ENCODE assay signal across 1 cellular context in the genomic region with DNA sequence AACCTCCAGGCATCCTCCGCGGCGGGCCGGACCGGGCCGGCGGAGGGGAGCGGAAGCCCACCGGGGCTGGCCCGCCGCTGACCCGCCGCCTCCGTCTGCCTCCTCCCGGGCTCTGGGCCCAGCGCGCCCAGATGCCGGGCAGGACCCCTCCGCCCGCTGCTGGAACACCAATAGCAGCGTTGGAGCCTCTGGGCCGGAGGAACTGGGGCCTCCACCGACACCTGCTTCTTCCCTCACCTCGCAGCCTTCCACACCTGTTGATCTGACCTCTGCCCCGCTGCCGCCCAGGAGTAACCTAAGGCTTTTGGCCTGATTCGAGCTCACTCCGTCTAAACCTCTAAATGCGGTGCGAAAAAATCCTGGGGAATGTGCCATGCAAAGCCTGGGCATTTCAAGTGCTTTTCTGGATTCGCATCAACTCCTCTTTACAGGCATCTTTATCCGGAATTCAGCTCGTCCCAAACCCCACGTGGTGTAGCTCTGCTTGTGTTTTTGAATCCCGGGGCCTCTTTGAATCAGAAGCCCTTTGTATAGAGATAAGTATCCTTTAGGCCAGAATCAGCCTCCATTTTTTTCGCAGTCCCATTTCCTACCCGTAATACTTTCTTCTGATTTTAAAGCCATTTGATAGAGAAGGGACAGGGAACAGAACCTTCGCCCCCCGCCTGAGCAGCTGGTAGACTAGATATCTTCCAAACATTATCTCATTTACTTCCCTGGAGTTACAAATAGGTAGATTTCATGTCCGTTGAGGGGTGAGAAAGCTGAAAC.
TF ChIP-seq lines count a peak whose summit lies in the region.

No MANE protein-coding gene starts in this region.

TF ChIP-seq in HepG2, 621 proteins besides CTCF, POLR2A, EP300 and RAD21 (continued from another document and continues in another):
- TF ChIP-seq, protein P1, sequence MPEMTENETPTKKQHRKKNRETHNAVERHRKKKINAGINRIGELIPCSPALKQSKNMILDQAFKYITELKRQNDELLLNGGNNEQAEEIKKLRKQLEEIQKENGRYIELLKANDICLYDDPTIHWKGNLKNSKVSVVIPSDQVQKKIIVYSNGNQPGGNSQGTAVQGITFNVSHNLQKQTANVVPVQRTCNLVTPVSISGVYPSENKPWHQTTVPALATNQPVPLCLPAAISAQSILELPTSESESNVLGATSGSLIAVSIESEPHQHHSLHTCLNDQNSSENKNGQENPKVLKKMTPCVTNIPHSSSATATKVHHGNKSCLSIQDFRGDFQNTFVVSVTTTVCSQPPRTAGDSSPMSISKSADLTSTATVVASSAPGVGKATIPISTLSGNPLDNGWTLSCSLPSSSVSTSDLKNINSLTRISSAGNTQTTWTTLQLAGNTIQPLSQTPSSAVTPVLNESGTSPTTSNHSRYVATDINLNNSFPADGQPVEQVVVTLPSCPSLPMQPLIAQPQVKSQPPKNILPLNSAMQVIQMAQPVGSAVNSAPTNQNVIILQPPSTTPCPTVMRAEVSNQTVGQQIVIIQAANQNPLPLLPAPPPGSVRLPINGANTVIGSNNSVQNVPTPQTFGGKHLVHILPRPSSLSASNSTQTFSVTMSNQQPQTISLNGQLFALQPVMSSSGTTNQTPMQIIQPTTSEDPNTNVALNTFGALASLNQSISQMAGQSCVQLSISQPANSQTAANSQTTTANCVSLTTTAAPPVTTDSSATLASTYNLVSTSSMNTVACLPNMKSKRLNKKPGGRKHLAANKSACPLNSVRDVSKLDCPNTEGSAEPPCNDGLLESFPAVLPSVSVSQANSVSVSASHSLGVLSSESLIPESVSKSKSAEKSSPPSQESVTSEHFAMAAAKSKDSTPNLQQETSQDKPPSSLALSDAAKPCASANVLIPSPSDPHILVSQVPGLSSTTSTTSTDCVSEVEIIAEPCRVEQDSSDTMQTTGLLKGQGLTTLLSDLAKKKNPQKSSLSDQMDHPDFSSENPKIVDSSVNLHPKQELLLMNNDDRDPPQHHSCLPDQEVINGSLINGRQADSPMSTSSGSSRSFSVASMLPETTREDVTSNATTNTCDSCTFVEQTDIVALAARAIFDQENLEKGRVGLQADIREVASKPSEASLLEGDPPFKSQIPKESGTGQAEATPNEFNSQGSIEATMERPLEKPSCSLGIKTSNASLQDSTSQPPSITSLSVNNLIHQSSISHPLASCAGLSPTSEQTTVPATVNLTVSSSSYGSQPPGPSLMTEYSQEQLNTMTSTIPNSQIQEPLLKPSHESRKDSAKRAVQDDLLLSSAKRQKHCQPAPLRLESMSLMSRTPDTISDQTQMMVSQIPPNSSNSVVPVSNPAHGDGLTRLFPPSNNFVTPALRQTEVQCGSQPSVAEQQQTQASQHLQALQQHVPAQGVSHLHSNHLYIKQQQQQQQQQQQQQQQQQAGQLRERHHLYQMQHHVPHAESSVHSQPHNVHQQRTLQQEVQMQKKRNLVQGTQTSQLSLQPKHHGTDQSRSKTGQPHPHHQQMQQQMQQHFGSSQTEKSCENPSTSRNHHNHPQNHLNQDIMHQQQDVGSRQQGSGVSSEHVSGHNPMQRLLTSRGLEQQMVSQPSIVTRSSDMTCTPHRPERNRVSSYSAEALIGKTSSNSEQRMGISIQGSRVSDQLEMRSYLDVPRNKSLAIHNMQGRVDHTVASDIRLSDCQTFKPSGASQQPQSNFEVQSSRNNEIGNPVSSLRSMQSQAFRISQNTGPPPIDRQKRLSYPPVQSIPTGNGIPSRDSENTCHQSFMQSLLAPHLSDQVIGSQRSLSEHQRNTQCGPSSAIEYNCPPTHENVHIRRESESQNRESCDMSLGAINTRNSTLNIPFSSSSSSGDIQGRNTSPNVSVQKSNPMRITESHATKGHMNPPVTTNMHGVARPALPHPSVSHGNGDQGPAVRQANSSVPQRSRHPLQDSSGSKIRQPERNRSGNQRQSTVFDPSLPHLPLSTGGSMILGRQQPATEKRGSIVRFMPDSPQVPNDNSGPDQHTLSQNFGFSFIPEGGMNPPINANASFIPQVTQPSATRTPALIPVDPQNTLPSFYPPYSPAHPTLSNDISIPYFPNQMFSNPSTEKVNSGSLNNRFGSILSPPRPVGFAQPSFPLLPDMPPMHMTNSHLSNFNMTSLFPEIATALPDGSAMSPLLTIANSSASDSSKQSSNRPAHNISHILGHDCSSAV (CRISPR knock-in tag; IDR thresholded peaks at IDR 0.05; ENCODE audit: borderline replicate concordance): no peak
- no peak for TF ChIP-seq ZNF644 (CRISPR knock-in tag; IDR thresholded peaks at IDR 0.05; ENCODE audit: low read depth)
- no peak; the same call in 1 of the 2 replicates for TF ChIP-seq ZNF614 (CRISPR knock-in tag; IDR thresholded peaks at IDR 0.05; ENCODE audit: borderline replicate concordance)
- TF ChIP-seq NAIF1 (CRISPR knock-in tag; IDR thresholded peaks at IDR 0.05; ENCODE audit: borderline replicate concordance): no peak
- TF ChIP-seq, protein P2, sequence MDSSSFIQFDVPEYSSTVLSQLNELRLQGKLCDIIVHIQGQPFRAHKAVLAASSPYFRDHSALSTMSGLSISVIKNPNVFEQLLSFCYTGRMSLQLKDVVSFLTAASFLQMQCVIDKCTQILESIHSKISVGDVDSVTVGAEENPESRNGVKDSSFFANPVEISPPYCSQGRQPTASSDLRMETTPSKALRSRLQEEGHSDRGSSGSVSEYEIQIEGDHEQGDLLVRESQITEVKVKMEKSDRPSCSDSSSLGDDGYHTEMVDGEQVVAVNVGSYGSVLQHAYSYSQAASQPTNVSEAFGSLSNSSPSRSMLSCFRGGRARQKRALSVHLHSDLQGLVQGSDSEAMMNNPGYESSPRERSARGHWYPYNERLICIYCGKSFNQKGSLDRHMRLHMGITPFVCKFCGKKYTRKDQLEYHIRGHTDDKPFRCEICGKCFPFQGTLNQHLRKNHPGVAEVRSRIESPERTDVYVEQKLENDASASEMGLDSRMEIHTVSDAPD (CRISPR knock-in tag; IDR thresholded peaks at IDR 0.05): no peak
- no peak for TF ChIP-seq DMAP1 (CRISPR knock-in tag; IDR thresholded peaks at IDR 0.05)
- TF ChIP-seq AGO2 (optimal IDR thresholded peaks at IDR 0.05; ENCODE audit: low read depth, low read length): no peak
- TF ChIP-seq HNRNPL (IDR thresholded peaks at IDR 0.05; ENCODE audit: low read depth, low read length): no peak
- TF ChIP-seq TARDBP (CRISPR knock-in tag; IDR thresholded peaks at IDR 0.05): no peak
- TF ChIP-seq ATM (IDR thresholded peaks at IDR 0.05; ENCODE audit: borderline replicate concordance): no peak
- TF ChIP-seq ZNF607 (CRISPR knock-in tag; IDR thresholded peaks at IDR 0.05; ENCODE audit: borderline replicate concordance): no peak
- TF ChIP-seq NFE2 (CRISPR knock-in tag; IDR thresholded peaks at IDR 0.05): no peak
- TF ChIP-seq ZNF773 (CRISPR knock-in tag; IDR thresholded peaks at IDR 0.05; ENCODE audit: borderline replicate concordance): 0 out of 2 replicates have a peak, but pooled peaks have one; percentile 54
- TF ChIP-seq TOPORS (CRISPR knock-in tag; IDR thresholded peaks at IDR 0.05): no peak
- TF ChIP-seq, protein P3, sequence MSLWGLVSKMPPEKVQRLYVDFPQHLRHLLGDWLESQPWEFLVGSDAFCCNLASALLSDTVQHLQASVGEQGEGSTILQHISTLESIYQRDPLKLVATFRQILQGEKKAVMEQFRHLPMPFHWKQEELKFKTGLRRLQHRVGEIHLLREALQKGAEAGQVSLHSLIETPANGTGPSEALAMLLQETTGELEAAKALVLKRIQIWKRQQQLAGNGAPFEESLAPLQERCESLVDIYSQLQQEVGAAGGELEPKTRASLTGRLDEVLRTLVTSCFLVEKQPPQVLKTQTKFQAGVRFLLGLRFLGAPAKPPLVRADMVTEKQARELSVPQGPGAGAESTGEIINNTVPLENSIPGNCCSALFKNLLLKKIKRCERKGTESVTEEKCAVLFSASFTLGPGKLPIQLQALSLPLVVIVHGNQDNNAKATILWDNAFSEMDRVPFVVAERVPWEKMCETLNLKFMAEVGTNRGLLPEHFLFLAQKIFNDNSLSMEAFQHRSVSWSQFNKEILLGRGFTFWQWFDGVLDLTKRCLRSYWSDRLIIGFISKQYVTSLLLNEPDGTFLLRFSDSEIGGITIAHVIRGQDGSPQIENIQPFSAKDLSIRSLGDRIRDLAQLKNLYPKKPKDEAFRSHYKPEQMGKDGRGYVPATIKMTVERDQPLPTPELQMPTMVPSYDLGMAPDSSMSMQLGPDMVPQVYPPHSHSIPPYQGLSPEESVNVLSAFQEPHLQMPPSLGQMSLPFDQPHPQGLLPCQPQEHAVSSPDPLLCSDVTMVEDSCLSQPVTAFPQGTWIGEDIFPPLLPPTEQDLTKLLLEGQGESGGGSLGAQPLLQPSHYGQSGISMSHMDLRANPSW (CRISPR knock-in tag; IDR thresholded peaks at IDR 0.05; ENCODE audit: borderline replicate concordance): no peak
- TF ChIP-seq, protein P4, sequence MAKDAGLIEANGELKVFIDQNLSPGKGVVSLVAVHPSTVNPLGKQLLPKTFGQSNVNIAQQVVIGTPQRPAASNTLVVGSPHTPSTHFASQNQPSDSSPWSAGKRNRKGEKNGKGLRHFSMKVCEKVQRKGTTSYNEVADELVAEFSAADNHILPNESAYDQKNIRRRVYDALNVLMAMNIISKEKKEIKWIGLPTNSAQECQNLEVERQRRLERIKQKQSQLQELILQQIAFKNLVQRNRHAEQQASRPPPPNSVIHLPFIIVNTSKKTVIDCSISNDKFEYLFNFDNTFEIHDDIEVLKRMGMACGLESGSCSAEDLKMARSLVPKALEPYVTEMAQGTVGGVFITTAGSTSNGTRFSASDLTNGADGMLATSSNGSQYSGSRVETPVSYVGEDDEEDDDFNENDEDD (CRISPR knock-in tag; IDR thresholded peaks at IDR 0.05; ENCODE audit: borderline replicate concordance): no peak
- TF ChIP-seq, protein P5, sequence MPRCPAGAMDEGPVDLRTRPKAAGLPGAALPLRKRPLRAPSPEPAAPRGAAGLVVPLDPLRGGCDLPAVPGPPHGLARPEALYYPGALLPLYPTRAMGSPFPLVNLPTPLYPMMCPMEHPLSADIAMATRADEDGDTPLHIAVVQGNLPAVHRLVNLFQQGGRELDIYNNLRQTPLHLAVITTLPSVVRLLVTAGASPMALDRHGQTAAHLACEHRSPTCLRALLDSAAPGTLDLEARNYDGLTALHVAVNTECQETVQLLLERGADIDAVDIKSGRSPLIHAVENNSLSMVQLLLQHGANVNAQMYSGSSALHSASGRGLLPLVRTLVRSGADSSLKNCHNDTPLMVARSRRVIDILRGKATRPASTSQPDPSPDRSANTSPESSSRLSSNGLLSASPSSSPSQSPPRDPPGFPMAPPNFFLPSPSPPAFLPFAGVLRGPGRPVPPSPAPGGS (CRISPR knock-in tag; IDR thresholded peaks at IDR 0.05): no peak; the same call in 1 of the 2 replicates
- TF ChIP-seq, protein P6, sequence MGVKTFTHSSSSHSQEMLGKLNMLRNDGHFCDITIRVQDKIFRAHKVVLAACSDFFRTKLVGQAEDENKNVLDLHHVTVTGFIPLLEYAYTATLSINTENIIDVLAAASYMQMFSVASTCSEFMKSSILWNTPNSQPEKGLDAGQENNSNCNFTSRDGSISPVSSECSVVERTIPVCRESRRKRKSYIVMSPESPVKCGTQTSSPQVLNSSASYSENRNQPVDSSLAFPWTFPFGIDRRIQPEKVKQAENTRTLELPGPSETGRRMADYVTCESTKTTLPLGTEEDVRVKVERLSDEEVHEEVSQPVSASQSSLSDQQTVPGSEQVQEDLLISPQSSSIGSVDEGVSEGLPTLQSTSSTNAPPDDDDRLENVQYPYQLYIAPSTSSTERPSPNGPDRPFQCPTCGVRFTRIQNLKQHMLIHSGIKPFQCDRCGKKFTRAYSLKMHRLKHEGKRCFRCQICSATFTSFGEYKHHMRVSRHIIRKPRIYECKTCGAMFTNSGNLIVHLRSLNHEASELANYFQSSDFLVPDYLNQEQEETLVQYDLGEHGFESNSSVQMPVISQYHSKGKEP (CRISPR knock-in tag; IDR thresholded peaks at IDR 0.05): no peak
- TF ChIP-seq, protein P7, sequence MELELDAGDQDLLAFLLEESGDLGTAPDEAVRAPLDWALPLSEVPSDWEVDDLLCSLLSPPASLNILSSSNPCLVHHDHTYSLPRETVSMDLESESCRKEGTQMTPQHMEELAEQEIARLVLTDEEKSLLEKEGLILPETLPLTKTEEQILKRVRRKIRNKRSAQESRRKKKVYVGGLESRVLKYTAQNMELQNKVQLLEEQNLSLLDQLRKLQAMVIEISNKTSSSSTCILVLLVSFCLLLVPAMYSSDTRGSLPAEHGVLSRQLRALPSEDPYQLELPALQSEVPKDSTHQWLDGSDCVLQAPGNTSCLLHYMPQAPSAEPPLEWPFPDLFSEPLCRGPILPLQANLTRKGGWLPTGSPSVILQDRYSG (CRISPR knock-in tag; IDR thresholded peaks at IDR 0.05): peak; percentile 16; the same call in 1 of the 2 replicates
- TF ChIP-seq, protein P8, sequence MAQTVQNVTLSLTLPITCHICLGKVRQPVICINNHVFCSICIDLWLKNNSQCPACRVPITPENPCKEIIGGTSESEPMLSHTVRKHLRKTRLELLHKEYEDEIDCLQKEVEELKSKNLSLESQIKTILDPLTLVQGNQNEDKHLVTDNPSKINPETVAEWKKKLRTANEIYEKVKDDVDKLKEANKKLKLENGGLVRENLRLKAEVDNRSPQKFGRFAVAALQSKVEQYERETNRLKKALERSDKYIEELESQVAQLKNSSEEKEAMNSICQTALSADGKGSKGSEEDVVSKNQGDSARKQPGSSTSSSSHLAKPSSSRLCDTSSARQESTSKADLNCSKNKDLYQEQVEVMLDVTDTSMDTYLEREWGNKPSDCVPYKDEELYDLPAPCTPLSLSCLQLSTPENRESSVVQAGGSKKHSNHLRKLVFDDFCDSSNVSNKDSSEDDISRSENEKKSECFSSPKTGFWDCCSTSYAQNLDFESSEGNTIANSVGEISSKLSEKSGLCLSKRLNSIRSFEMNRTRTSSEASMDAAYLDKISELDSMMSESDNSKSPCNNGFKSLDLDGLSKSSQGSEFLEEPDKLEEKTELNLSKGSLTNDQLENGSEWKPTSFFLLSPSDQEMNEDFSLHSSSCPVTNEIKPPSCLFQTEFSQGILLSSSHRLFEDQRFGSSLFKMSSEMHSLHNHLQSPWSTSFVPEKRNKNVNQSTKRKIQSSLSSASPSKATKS (CRISPR knock-in tag; IDR thresholded peaks at IDR 0.05): no peak
- no peak for TF ChIP-seq DPF2 (CRISPR knock-in tag; IDR thresholded peaks at IDR 0.05; ENCODE audit: borderline replicate concordance, low read depth)
- peak; percentile 11 for TF ChIP-seq YY1 (IDR thresholded peaks at IDR 0.05; ENCODE audit: insufficient read depth, insufficient replicate concordance, low read depth, low read length)
- no peak for TF ChIP-seq RARG (CRISPR knock-in tag; IDR thresholded peaks at IDR 0.05; ENCODE audit: low read depth)
- TF ChIP-seq ZSCAN29 (CRISPR knock-in tag; conservative IDR thresholded peaks at IDR 0.05): no peak
- TF ChIP-seq, protein P9, sequence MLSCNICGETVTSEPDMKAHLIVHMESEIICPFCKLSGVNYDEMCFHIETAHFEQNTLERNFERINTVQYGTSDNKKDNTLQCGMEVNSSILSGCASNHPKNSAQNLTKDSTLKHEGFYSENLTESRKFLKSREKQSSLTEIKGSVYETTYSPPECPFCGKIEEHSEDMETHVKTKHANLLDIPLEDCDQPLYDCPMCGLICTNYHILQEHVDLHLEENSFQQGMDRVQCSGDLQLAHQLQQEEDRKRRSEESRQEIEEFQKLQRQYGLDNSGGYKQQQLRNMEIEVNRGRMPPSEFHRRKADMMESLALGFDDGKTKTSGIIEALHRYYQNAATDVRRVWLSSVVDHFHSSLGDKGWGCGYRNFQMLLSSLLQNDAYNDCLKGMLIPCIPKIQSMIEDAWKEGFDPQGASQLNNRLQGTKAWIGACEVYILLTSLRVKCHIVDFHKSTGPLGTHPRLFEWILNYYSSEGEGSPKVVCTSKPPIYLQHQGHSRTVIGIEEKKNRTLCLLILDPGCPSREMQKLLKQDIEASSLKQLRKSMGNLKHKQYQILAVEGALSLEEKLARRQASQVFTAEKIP (CRISPR knock-in tag; IDR thresholded peaks at IDR 0.05; ENCODE audit: borderline replicate concordance): no peak
- no peak for TF ChIP-seq MXI1 (IDR thresholded peaks at IDR 0.05; ENCODE audit: borderline replicate concordance, low read depth, low read length)
